In genomic region chr7:149240637-149241036, GRCh38 we compare ENCODE assay signal across 8 cellular contexts. TPM values are rescaled to one million over a fixed set of nuclear protein-coding genes. Genes with fewer than 3 reads are reported as not detected.
DNase-seq lines count a peak whose midpoint lies in the region; ATAC-seq, FAIRE-seq and TF ChIP-seq lines count a peak whose summit lies in the region.

No MANE protein-coding gene starts in this region.

- DNase-seq in activated naive CD4-positive, alpha-beta T cell treated with anti-CD3 and anti-CD28 coated beads for 36 hours = no peak
- no peak for DNase-seq in activated naive CD4-positive, alpha-beta T cell treated with anti-CD3 and anti-CD28 coated beads, Interleukin-2, amount 50 U/mL, for 16 hours
- DNase-seq in astrocyte (ENCODE audit: low read depth) (no peak), tibial artery (no peak), SIG-M5 (lab: John Stamatoyannopoulos, UW) (no peak)

- peaks cover 13% of the 10 kb centered on the region for H3K4me1 ChIP-seq in astrocyte (ENCODE audit: insufficient read depth, low read length)
- H3K4me1 ChIP-seq in liver (ENCODE audit: control insufficient read depth in 4 of 4, insufficient read depth in 4 of 4, low read length in 3 of 4) = peaks cover 4 to 33% (median 23%) of the 10 kb centered on the region in 4 donors
- peaks cover 0 to 20% (median 16%) of the 10 kb centered on the region in 4 donors for H3K4me1 ChIP-seq in tibial artery

- peak overlapping the region; percentile 0 for H3K27ac ChIP-seq in astrocyte (ENCODE audit: low read depth, low read length)
- no peak overlapping the region for H3K27ac ChIP-seq in liver (ENCODE audit: low read depth in 1 of 2, low read length in 2 of 2)
- peak overlapping the region in 1 of 2 donors; percentile 80 for H3K27ac ChIP-seq in tibial artery

- FAIRE-seq in astrocyte (lab: Jason Lieb, UNC) = no peak

- peaks cover 17% of the 10 kb centered on the region for H4K20me1 ChIP-seq in astrocyte (ENCODE audit: insufficient read depth, low read length)

- H3K9ac ChIP-seq in astrocyte (ENCODE audit: low read length) (peak overlapping the region; percentile 89), liver (ENCODE audit: low read depth in 1 of 2, low read length in 2 of 2) (peak overlapping the region; percentile 4 to 55)

- 78% methylated on average over 5 of the region's 5 CpGs for WGBS in liver

- H3K27me3 Mint-ChIP-seq in activated naive CD4-positive, alpha-beta T cell treated with anti-CD3 and anti-CD28 coated beads for 36 hours (ENCODE audit: low read depth) = no peaks in the 10 kb centered on the region
- H3K27me3 Mint-ChIP-seq in astrocyte (ENCODE audit: low read depth, unreplicated experiment) = no peaks in the 10 kb centered on the region

- no peaks in the 10 kb centered on the region for H3K27me3 ChIP-seq in astrocyte (ENCODE audit: insufficient read depth, low read length)
- no peaks in the 10 kb centered on the region for H3K27me3 ChIP-seq in liver (ENCODE audit: control insufficient read depth in 4 of 4, insufficient read depth in 4 of 4, low read length in 3 of 4)
- no peaks in the 10 kb centered on the region for H3K27me3 ChIP-seq in tibial artery

- H3K79me2 ChIP-seq in astrocyte (ENCODE audit: insufficient read depth, low read length) = peaks cover 54% of the 10 kb centered on the region

- H3K4me2 ChIP-seq in astrocyte (ENCODE audit: low read length) = peak overlapping the region; percentile 98

- TF ChIP-seq RAD21 in liver (IDR thresholded peaks at IDR 0.05) = no peak

- H3K4me3 ChIP-seq in astrocyte (ENCODE audit: insufficient read depth, low read depth, low read length) (peak overlapping the region; percentile 92), liver (ENCODE audit: low read depth in 1 of 3, low read length in 3 of 3) (peak overlapping the region; percentile 74 to 100 (median 97)), tibial artery (peak overlapping the region; percentile 74 to 96)

- intact Hi-C loops in activated naive CD4-positive, alpha-beta T cell treated with anti-CD3 and anti-CD28 coated beads for 36 hours (cut with micrococcal nuclease) = loop anchor here (10.0 kb wide), 1 partner anchor 546 kb away; the partner anchor contains the start of gene CUL1
- intact Hi-C loops in tibial artery (cut with DNase I; ENCODE audit: low total_unique reads) = loop anchor here (5.0 kb wide), 1 partner anchor 237 kb away; no protein-coding TSS in a partner anchor

- no peak for TF ChIP-seq CTCF in astrocyte (IDR thresholded peaks at IDR 0.05; ENCODE audit: insufficient read depth, low read depth, low read length)
- TF ChIP-seq CTCF in liver (IDR thresholded peaks at IDR 0.05; ENCODE audit: low read depth, low read length, missing input control) = no peak
- TF ChIP-seq CTCF in tibial artery (IDR thresholded peaks at IDR 0.05) = no peak

- peaks cover 11% of the 10 kb centered on the region for H3K36me3 Mint-ChIP-seq in activated naive CD4-positive, alpha-beta T cell treated with anti-CD3 and anti-CD28 coated beads for 36 hours (ENCODE audit: low read depth)
- peaks cover 5% of the 10 kb centered on the region for H3K36me3 Mint-ChIP-seq in astrocyte (ENCODE audit: low read depth, unreplicated experiment)

- peak overlapping the region; percentile 90 for H3K27ac Mint-ChIP-seq in activated naive CD4-positive, alpha-beta T cell treated with anti-CD3 and anti-CD28 coated beads for 36 hours
- H3K27ac Mint-ChIP-seq in astrocyte (ENCODE audit: unreplicated experiment) = no peak overlapping the region

- peaks cover 49% of the 10 kb centered on the region for H3K4me1 Mint-ChIP-seq in activated naive CD4-positive, alpha-beta T cell treated with anti-CD3 and anti-CD28 coated beads for 36 hours (ENCODE audit: low read depth)
- H3K4me1 Mint-ChIP-seq in astrocyte (ENCODE audit: low read depth, unreplicated experiment) = peaks cover 5% of the 10 kb centered on the region

- H3K4me3 Mint-ChIP-seq in activated naive CD4-positive, alpha-beta T cell treated with anti-CD3 and anti-CD28 coated beads for 36 hours = peak overlapping the region; percentile 89
- peak overlapping the region; percentile 96 for H3K4me3 Mint-ChIP-seq in astrocyte (ENCODE audit: unreplicated experiment)

- H3K9me3 ChIP-seq in astrocyte (ENCODE audit: insufficient read depth, low read depth, low read length) (no peaks in the 10 kb centered on the region), liver (ENCODE audit: control insufficient read depth in 4 of 4, low read length in 3 of 4) (no peaks in the 10 kb centered on the region), tibial artery (no peaks in the 10 kb centered on the region)

- H3K36me3 ChIP-seq in astrocyte (ENCODE audit: insufficient read depth, low read length) (no peaks in the 10 kb centered on the region), liver (ENCODE audit: control insufficient read depth in 4 of 4, insufficient read depth in 3 of 4, low read depth in 1 of 4, low read length in 3 of 4) (no peaks in the 10 kb centered on the region), tibial artery (no peaks in the 10 kb centered on the region)

- ATAC-seq in GM21360 (IDR thresholded peaks at IDR 0.05; ENCODE audit: unreplicated experiment) = no peak
- ATAC-seq in GM18502 (IDR thresholded peaks at IDR 0.05; ENCODE audit: poor library complexity, unreplicated experiment) = no peak

- H2AFZ ChIP-seq in astrocyte (ENCODE audit: low read depth, low read length) = no peak overlapping the region

- peaks cover 8% of the 10 kb centered on the region for H3K9me3 Mint-ChIP-seq in activated naive CD4-positive, alpha-beta T cell treated with anti-CD3 and anti-CD28 coated beads for 36 hours
- H3K9me3 Mint-ChIP-seq in astrocyte (ENCODE audit: unreplicated experiment) = no peaks in the 10 kb centered on the region

- CTCF ChIA-PET in activated naive CD4-positive, alpha-beta T cell treated with anti-CD3 and anti-CD28 coated beads for 36 hours (lab: Charles Lee) = interaction anchor here (0.9 to 1.0 kb wide), 2 partner anchors 9 to 79 kb away, joined by 3 to 5 read pairs; no protein-coding TSS in a partner anchor

TF ChIP-seq in liver, 16 proteins besides CTCF, POLR2A, EP300 and RAD21:
- TF ChIP-seq FOXA2 (IDR thresholded peaks at IDR 0.05) (no peak), REST (IDR thresholded peaks at IDR 0.05) (no peak), ATF3 (IDR thresholded peaks at IDR 0.05) (no peak), SP1 (IDR thresholded peaks at IDR 0.05) (no peak), TAF1 (conservative IDR thresholded peaks at IDR 0.05) (no peak), NR2F2 (IDR thresholded peaks at IDR 0.05) (no peak), MAX (IDR thresholded peaks at IDR 0.05) (no peak), GABPA (IDR thresholded peaks at IDR 0.05 in 1 of 2, conservative IDR thresholded peaks at IDR 0.05 in 1 of 2) (no peak), FOXA1 (IDR thresholded peaks at IDR 0.05) (no peak), HNF4G (IDR thresholded peaks at IDR 0.05) (no peak), YY1 (IDR thresholded peaks at IDR 0.05) (no peak)

RNA-seq across cellular contexts. Expression of gene ZNF212, which starts 1.2 kb away (rescaled TPM):
- total RNA-seq in activated naive CD4-positive, alpha-beta T cell treated with anti-CD3 and anti-CD28 coated beads for 36 hours = 10 to 100 TPM in 1 of 2 experiments, 1 to 10 TPM in 1; 9.0 to 10.4 TPM
- 8.2 and 8.7 TPM in 2 replicates for total RNA-seq in astrocyte
- total RNA-seq in liver = 1 to 10 TPM; 3.5 to 4.9 TPM
- polyA plus RNA-seq in liver = 1 to 10 TPM; 3.4 to 3.9 TPM

RNA-seq across cellular contexts. Expression of gene ZNF783, which starts 21.4 kb away (rescaled TPM):
- total RNA-seq in activated naive CD4-positive, alpha-beta T cell treated with anti-CD3 and anti-CD28 coated beads for 36 hours = 1 to 10 TPM; 6.8 to 7.1 TPM
- total RNA-seq in astrocyte (10.6 and 11.2 TPM in 2 replicates), liver (1 to 10 TPM; 2.0 to 4.3 TPM)
- polyA plus RNA-seq in liver = 1 to 10 TPM; 1.5 to 1.7 TPM

RNA-seq across cellular contexts. Expression of gene ZNF282, which starts 45.3 kb away (rescaled TPM):
- total RNA-seq in activated naive CD4-positive, alpha-beta T cell treated with anti-CD3 and anti-CD28 coated beads for 36 hours = 10 to 100 TPM; 21.6 to 22.0 TPM
- total RNA-seq in astrocyte = 26.9 and 28.1 TPM in 2 replicates
- 10 to 100 TPM; 13.8 to 78.6 TPM for total RNA-seq in liver
- 10 to 100 TPM in 1 of 2 donors, 1 to 10 TPM in 1; 2.0 to 12.4 TPM for polyA plus RNA-seq in liver
